In genomic region chr1:25890249-25891034, GRCh38 we compare ENCODE assay signal across 1 cellular context.
TF ChIP-seq lines count a peak whose summit lies in the region.

No MANE protein-coding gene starts in this region.

TF ChIP-seq in HCT116, 20 proteins besides CTCF, POLR2A, EP300 and RAD21 (continued from another document):
- TF ChIP-seq REST (IDR thresholded peaks at IDR 0.05; ENCODE audit: low read depth): no peak
- TF ChIP-seq ZBTB33 (IDR thresholded peaks at IDR 0.05; ENCODE audit: extremely low read depth, insufficient replicate concordance, low read length): no peak
- peak; percentile 56 for TF ChIP-seq MAX (IDR thresholded peaks at IDR 0.05)
- TF ChIP-seq EZH2phosphoT487 (IDR thresholded peaks at IDR 0.05; ENCODE audit: borderline replicate concordance): no peak
- no peak for TF ChIP-seq EGR1 (IDR thresholded peaks at IDR 0.05; ENCODE audit: low read depth)
